ENCODE assay signal across 8 cellular contexts in genomic region chr1:24415334-24415909, GRCh38. TPM values are rescaled to one million over a fixed set of nuclear protein-coding genes. Genes with fewer than 3 reads are reported as not detected.
DNase-seq lines count a peak whose midpoint lies in the region; ATAC-seq and TF ChIP-seq lines count a peak whose summit lies in the region.

TSS of gene NIPAL3 (plus strand) at chr1:24415802. CDS start at chr1:24419548, 3,746 bp downstream.

- H3K79me2 ChIP-seq in trophoblast cell (ENCODE audit: control insufficient read depth, insufficient read depth, low read length, poor library complexity), result peaks cover 2% of the 10 kb centered on the region

- H3K36me3 ChIP-seq in cardiac muscle cell (peaks cover 3% of the 10 kb centered on the region), trophoblast cell (ENCODE audit: control insufficient read depth in 1 of 2, insufficient read depth in 2 of 2, low read length in 2 of 2) (peaks cover 0 to 3% of the 10 kb centered on the region in 2 experiments), transverse colon (no peaks in the 10 kb centered on the region)

- intact Hi-C loops in transverse colon (cut with DNase I; ENCODE audit: low total_unique reads), result no loop called here

- H3K27ac ChIP-seq in cardiac muscle cell, result no peak within 1 kb of the TSS
- peak within 1 kb of the TSS; percentile 48 for H3K27ac ChIP-seq in trophoblast cell (ENCODE audit: low read depth, low read length)
- H3K27ac ChIP-seq in transverse colon, result peak within 1 kb of the TSS; percentile 83 to 89 (median 86)

- peak within 1 kb of the TSS; percentile 99 for H3K4me2 ChIP-seq in trophoblast cell (ENCODE audit: low read length)

- H3K4ac ChIP-seq in trophoblast cell (ENCODE audit: low read depth, low read length), result no peak within 1 kb of the TSS

- peaks cover 4% of the 10 kb centered on the region for H3K4me1 ChIP-seq in cardiac muscle cell (ENCODE audit: low read depth)
- peaks cover 5 to 12% of the 10 kb centered on the region in 2 experiments for H3K4me1 ChIP-seq in trophoblast cell (ENCODE audit: control insufficient read depth in 1 of 2, insufficient read depth in 2 of 2, low read length in 2 of 2)
- H3K4me1 ChIP-seq in transverse colon, result peaks cover 16 to 73% (median 54%) of the 10 kb centered on the region in 4 donors

- no peaks in the 10 kb centered on the region for H3K9me3 Mint-ChIP-seq in activated naive CD8-positive, alpha-beta T cell treated with anti-CD3 and anti-CD28 coated beads, Interleukin-2, amount 50 U/mL, for 24 hours

- TF ChIP-seq POLR2A in transverse colon (IDR thresholded peaks at IDR 0.05), result peak; percentile 49

- peak within 1 kb of the TSS; percentile 22 for H3K14ac ChIP-seq in trophoblast cell (ENCODE audit: low read length)

- no peak within 1 kb of the TSS for H3K18ac ChIP-seq in trophoblast cell (ENCODE audit: low read length)

- peak within 1 kb of the TSS; percentile 14 for H3K9ac ChIP-seq in trophoblast cell (ENCODE audit: low read length)

- no peaks in the 10 kb centered on the region for H3K27me3 Mint-ChIP-seq in activated naive CD8-positive, alpha-beta T cell treated with anti-CD3 and anti-CD28 coated beads, Interleukin-2, amount 50 U/mL, for 24 hours

- peak within 1 kb of the TSS; percentile 17 for H2BK120ac ChIP-seq in trophoblast cell (ENCODE audit: insufficient read depth, low read length, poor library complexity)

- no peak for TF ChIP-seq EP300 in transverse colon (IDR thresholded peaks at IDR 0.05; ENCODE audit: low read depth)

- no peak within 1 kb of the TSS for H3K23ac ChIP-seq in trophoblast cell (ENCODE audit: low read length)

- H2BK12ac ChIP-seq in trophoblast cell (ENCODE audit: low read length), result no peak within 1 kb of the TSS

- peak within 1 kb of the TSS; percentile 96 for H3K4me3 Mint-ChIP-seq in activated naive CD8-positive, alpha-beta T cell treated with anti-CD3 and anti-CD28 coated beads, Interleukin-2, amount 50 U/mL, for 24 hours

- in situ Hi-C loops in transverse colon (cut with MboI; ENCODE audit: low pct_ligation_motif_present in 1 of 4, low pct_unique_long_range_greater_than_20kb in 1 of 4, low sequenced_read_pairs in 3 of 4), result loop anchor here in 1 of 4 donors (10.0 kb wide), 1 partner anchor 169 kb away; no protein-coding TSS in a partner anchor

- H3K27me3 ChIP-seq in cardiac muscle cell (no peaks in the 10 kb centered on the region), trophoblast cell (ENCODE audit: insufficient read depth, low read length) (no peaks in the 10 kb centered on the region), transverse colon (no peaks in the 10 kb centered on the region)

- DNase-seq in NCI-H1417 (lab: John Stamatoyannopoulos, UW) (peak; percentile 98 to 99 (median 99)), SW480 (ENCODE audit: low spot score) (peak; percentile 99), cardiac muscle cell (ENCODE audit: low read depth in 1 of 2, low spot score in 1 of 2) (peak; percentile 99), trophoblast cell (peak; percentile 100), transverse colon (peak; percentile 98)
- peak; percentile 96 for DNase-seq in activated naive CD8-positive, alpha-beta T cell treated with anti-CD3 and anti-CD28 coated beads, Interleukin-2, amount 50 U/mL, for 24 hours

- peak within 1 kb of the TSS; percentile 42 for H2AFZ ChIP-seq in trophoblast cell (ENCODE audit: insufficient read depth, low read length, poor library complexity)

- TF ChIP-seq CTCF in GM12873 (IDR thresholded peaks at IDR 0.05; ENCODE audit: insufficient read depth, low read depth, low read length, missing control alignments) (peak; percentile 99), cardiac muscle cell (IDR thresholded peaks at IDR 0.05; ENCODE audit: low read depth, low read length) (peak; percentile 66), transverse colon (IDR thresholded peaks at IDR 0.05) (peak; percentile 77 to 98 (median 91))

- peak; percentile 95 for ATAC-seq in HG02763 (IDR thresholded peaks at IDR 0.05; ENCODE audit: unreplicated experiment)
- peak; percentile 91 for ATAC-seq in activated naive CD8-positive, alpha-beta T cell treated with anti-CD3 and anti-CD28 coated beads, Interleukin-2, amount 50 U/mL, for 24 hours

- H3K27ac Mint-ChIP-seq in activated naive CD8-positive, alpha-beta T cell treated with anti-CD3 and anti-CD28 coated beads, Interleukin-2, amount 50 U/mL, for 24 hours, result peak within 1 kb of the TSS; percentile 80

- no peak within 1 kb of the TSS for H2BK5ac ChIP-seq in trophoblast cell (ENCODE audit: low read depth, low read length, poor library complexity)

- peaks cover 10% of the 10 kb centered on the region for H3K79me1 ChIP-seq in trophoblast cell (ENCODE audit: low read length)

- peaks cover 10% of the 10 kb centered on the region for H3K36me3 Mint-ChIP-seq in activated naive CD8-positive, alpha-beta T cell treated with anti-CD3 and anti-CD28 coated beads, Interleukin-2, amount 50 U/mL, for 24 hours (ENCODE audit: low read depth)

- H4K12ac ChIP-seq in trophoblast cell (ENCODE audit: low read depth, low read length), result no peak within 1 kb of the TSS

- H3K9me3 ChIP-seq in cardiac muscle cell (ENCODE audit: low read depth) (no peaks in the 10 kb centered on the region), trophoblast cell (ENCODE audit: insufficient read depth, low read depth, low read length) (no peaks in the 10 kb centered on the region), transverse colon (no peaks in the 10 kb centered on the region)

- H3K4me1 Mint-ChIP-seq in activated naive CD8-positive, alpha-beta T cell treated with anti-CD3 and anti-CD28 coated beads, Interleukin-2, amount 50 U/mL, for 24 hours, result peaks cover 64% of the 10 kb centered on the region

- H4K91ac ChIP-seq in trophoblast cell (ENCODE audit: low read depth, low read length), result peak within 1 kb of the TSS; percentile 37

- H2AK5ac ChIP-seq in trophoblast cell (ENCODE audit: low read length), result no peak within 1 kb of the TSS

- H3K4me3 ChIP-seq in cardiac muscle cell (peak within 1 kb of the TSS; percentile 50), trophoblast cell (ENCODE audit: low read depth, low read length) (peak within 1 kb of the TSS; percentile 77), transverse colon (peak within 1 kb of the TSS; percentile 47 to 68 (median 56))

- H4K8ac ChIP-seq in trophoblast cell (ENCODE audit: low read depth, low read length), result peak within 1 kb of the TSS; percentile 64

- no CpG with 5 or more reads among the region's 28 CpGs for WGBS in trophoblast cell (ENCODE audit: extremely low coverage, insufficient coverage, insufficient read length)
- 2 to 20% methylated on average over 4 to 28 of the region's 28 CpGs for WGBS in transverse colon (ENCODE audit: low coverage in 1 of 2), 2 donors

RNA-seq across cellular contexts. Expression of gene NIPAL3, which starts in this region (rescaled TPM):
- total RNA-seq in cardiac muscle cell (29.9 and 32.2 TPM in 2 replicates), transverse colon (10 to 100 TPM; 34.8 to 55.8 (median 46.8) TPM)
- 19.0 and 23.7 TPM in 2 replicates for polyA plus RNA-seq in cardiac muscle cell
- polyA plus RNA-seq in trophoblast cell (2013), result 17.7 and 18.4 TPM in 2 replicates
